18 cellular contexts compared by ENCODE assay signal in the genomic region with DNA sequence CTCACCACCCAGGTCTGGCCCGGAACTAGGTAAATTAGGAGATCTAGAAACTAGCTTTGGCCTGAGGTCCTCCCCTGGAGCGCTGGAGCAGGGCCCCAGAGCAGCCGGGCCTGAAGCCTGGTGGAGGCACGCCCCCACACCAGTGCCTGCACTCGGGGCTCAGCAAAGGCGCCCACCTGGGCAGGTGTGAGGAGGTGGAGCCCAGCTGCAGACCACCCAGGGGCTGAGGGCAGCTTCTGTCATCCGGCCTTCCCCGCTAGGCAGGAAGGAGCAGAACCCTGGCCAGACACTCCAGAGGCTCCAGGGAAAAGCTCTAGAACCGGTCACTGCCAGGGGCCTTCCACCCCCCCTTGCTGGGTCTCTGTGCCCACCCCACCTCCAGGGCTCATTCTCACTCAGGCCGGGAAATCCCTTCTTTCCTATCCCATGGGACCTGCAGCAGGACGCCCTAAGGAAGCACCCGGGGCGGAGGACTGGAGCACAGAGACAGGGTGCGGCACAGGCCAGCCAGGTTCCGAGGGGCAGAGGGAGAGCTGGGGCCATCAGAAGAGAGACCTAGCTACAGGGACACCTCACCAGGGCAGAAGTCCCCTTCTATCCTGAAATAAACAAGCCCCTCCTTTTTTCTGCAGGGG.
DNase-seq lines count a peak whose midpoint lies in the region; ATAC-seq, FAIRE-seq and TF ChIP-seq lines count a peak whose summit lies in the region.
"Had no signal": no experiment of that assay in that cellular context is flagged by ENCODE, and none has a peak within 500 bp of the region (broad histone marks: within the 10 kb centered on the region; RNA-seq: fewer than 3 reads in every experiment).

No MANE protein-coding gene starts in this region.

- H3K4me1 Mint-ChIP-seq in activated T-cell treated with anti-CD3 and anti-CD28 coated beads, Interleukin-2, amount 50 U/mL, for 4 hours (ENCODE audit: low read depth), result no peaks in the 10 kb centered on the region

- H4K8ac ChIP-seq in H1 (ENCODE audit: extremely low read depth, insufficient read depth, low read length) (no peak overlapping the region), neuronal stem cell (ENCODE audit: low read depth, low read length) (no peak overlapping the region)

- H2BK12ac ChIP-seq in H1 (ENCODE audit: low read depth, low read length) (peak overlapping the region; percentile 90; the same call in 1 of the 2 replicates), neuronal stem cell (ENCODE audit: low read length) (peak overlapping the region; percentile 30)

- H3K36me3 ChIP-seq in BLaER1 treated with 17β-estradiol and CSF1 and Interleukin-3, amounts not matched to agents 10 nM and 100 nM, result no peaks in the 10 kb centered on the region
- H3K36me3 ChIP-seq in HUES6 (ENCODE audit: control insufficient read depth, insufficient read depth, low read length) (0 out of 2 replicates have a peak, but pooled peaks cover 3% of the 10 kb centered on the region), H1 (ENCODE audit: control insufficient read depth in 2 of 4, insufficient read depth in 4 of 4, low read length in 3 of 4) (peaks cover 0 to 8% (median 0%) of the 10 kb centered on the region in 4 experiments; a peak in 1 of 8 replicates), neuronal stem cell (replicated peaks in 1 of 2; ENCODE audit: control insufficient read depth in 2 of 2, insufficient read depth in 2 of 2, low read length in 2 of 2) (no peaks in the 10 kb centered on the region)

- no peak for FAIRE-seq in H1 (lab: Jason Lieb, UNC)
- FAIRE-seq: A549 had no signal

- H3K23ac ChIP-seq in H1 (ENCODE audit: insufficient read length) (no peak overlapping the region), neuronal stem cell (ENCODE audit: low read depth, low read length, poor library complexity) (no peak overlapping the region)

- no peaks in the 10 kb centered on the region for H3K36me3 Mint-ChIP-seq in activated T-cell treated with anti-CD3 and anti-CD28 coated beads, Interleukin-2, amount 50 U/mL, for 4 hours (ENCODE audit: insufficient read depth)

- TF ChIP-seq CTCF in H1 (IDR thresholded peaks at IDR 0.05; ENCODE audit: control extremely low read depth in 1 of 3, insufficient read depth in 1 of 3, low read depth in 1 of 3, low read length in 3 of 3), result no peak

- H3K4me2 ChIP-seq in BLaER1 treated with 17β-estradiol and CSF1 and Interleukin-3, amounts not matched to agents 10 nM and 100 nM, result peak overlapping the region; percentile 27 to 99 (median 85)
- H3K4me2 ChIP-seq in H1 (ENCODE audit: insufficient read depth in 1 of 2, low read depth in 2 of 2, low read length in 2 of 2) (0 out of 4 replicates have a peak overlapping the region, but pooled peaks have one; percentile 3 to 24), neuronal stem cell (ENCODE audit: insufficient read depth, low read length, poor library complexity, severe bottlenecking) (no peak overlapping the region)
- H3K4me2 ChIP-seq: A549, PC-9 had no signal

- H3K9ac ChIP-seq in BLaER1 treated with 17β-estradiol and CSF1 and Interleukin-3, amounts not matched to agents 10 nM and 100 nM, result peak overlapping the region in 6 of 11 experiments; percentile 4 to 62 (median 52); a peak in 13 of 22 replicates
- no peak overlapping the region for H3K9ac ChIP-seq in HUES6 (ENCODE audit: low read length)
- H3K9ac ChIP-seq in H1 (replicated peaks in 1 of 4; ENCODE audit: extremely low read depth in 1 of 4, low read depth in 3 of 4, low read length in 3 of 4), result no peak overlapping the region
- H3K9ac ChIP-seq in neuronal stem cell (ENCODE audit: low read depth, low read length, poor library complexity), result no peak overlapping the region

- H3K4me3 ChIP-seq in BLaER1 treated with 17β-estradiol and CSF1 and Interleukin-3, amounts not matched to agents 10 nM and 100 nM, result peak overlapping the region in 4 of 10 experiments; percentile 7 to 43 (median 34); a peak in 5 of 20 replicates
- H3K4me3 ChIP-seq in HUES6 (ENCODE audit: low read depth, low read length) (0 out of 2 replicates have a peak overlapping the region, but pooled peaks have one; percentile 5), H1 (ENCODE audit: extremely low read depth in 1 of 4, insufficient read depth in 2 of 4, low read depth in 3 of 4, low read length in 4 of 4) (no peak overlapping the region), neuronal stem cell (ENCODE audit: low read length in 2 of 2) (no peak overlapping the region)
- H3K4me3 ChIP-seq: A549, PC-9 had no signal

- H4K5ac ChIP-seq in H1 (ENCODE audit: insufficient read length, low read depth, low read length), result no peak overlapping the region

- peak overlapping the region; percentile 91; the same call in 1 of the 2 replicates for H2BK5ac ChIP-seq in H1 (ENCODE audit: low read depth, low read length)
- H2BK5ac ChIP-seq in neuronal stem cell (ENCODE audit: low read length), result peak overlapping the region; percentile 40

- H3K4ac ChIP-seq in H1 (replicated peaks; ENCODE audit: insufficient read length, low read depth, low read length), result peak overlapping the region; percentile 53
- H3K4ac ChIP-seq in neuronal stem cell (ENCODE audit: low read length), result no peak overlapping the region

- no peak overlapping the region for H3K56ac ChIP-seq in H1 (replicated peaks; ENCODE audit: insufficient read length, low read depth, low read length)

- H4K91ac ChIP-seq in H1 (replicated peaks; ENCODE audit: insufficient read length, low read length) (peak overlapping the region; percentile 83), neuronal stem cell (ENCODE audit: low read depth, low read length, poor library complexity) (no peak overlapping the region)

- H2BK15ac ChIP-seq in H1 (ENCODE audit: low read length) (peak overlapping the region; percentile 72; the same call in 1 of the 2 replicates), neuronal stem cell (ENCODE audit: low read length) (peak overlapping the region; percentile 95)

- H3K4me1 ChIP-seq in BLaER1 treated with 17β-estradiol and CSF1 and Interleukin-3, amounts not matched to agents 10 nM and 100 nM, result peaks cover 36 to 95% (median 82%) of the 10 kb centered on the region in 10 experiments
- H3K4me1 ChIP-seq in HUES6 (ENCODE audit: control insufficient read depth, insufficient read depth, low read length), result peaks cover 71% of the 10 kb centered on the region
- H3K4me1 ChIP-seq in H1 (replicated peaks in 1 of 4; ENCODE audit: control insufficient read depth in 3 of 4, insufficient read depth in 4 of 4, low read length in 3 of 4), result peaks cover 15 to 74% (median 53%) of the 10 kb centered on the region in 4 experiments
- peaks cover 4 to 12% of the 10 kb centered on the region in 2 donors for H3K4me1 ChIP-seq in neuronal stem cell (ENCODE audit: control insufficient read depth in 2 of 2, insufficient read depth in 1 of 2, low read depth in 1 of 2, low read length in 2 of 2)

- DNase-seq in H1 (ENCODE audit: low read depth in 1 of 2, low spot score in 2 of 2) (no peak), neuronal stem cell (ENCODE audit: low spot score) (no peak), NCI-H345 treated with DMSO at 0.1 percent for 48 hours (lab: John Stamatoyannopoulos, UW; ENCODE audit: unreplicated experiment) (no peak)
- DNase-seq in activated T-cell treated with anti-CD3 and anti-CD28 coated beads, Interleukin-2, amount 50 U/mL, for 4 hours, result no peak
- DNase-seq: C1 segment of cervical spinal cord, DMS79, KG1, NCI-H1417, NCI-H187, NCI-H2107, NCI-H510A treated with DMSO at 0.1 percent for 48 hours, NCI-H774 had no signal

- 0 out of 22 replicates have a peak, but pooled peaks cover 0 to under 1% (median 0%) of the 10 kb centered on the region in 11 experiments for H3K9me3 ChIP-seq in BLaER1 treated with 17β-estradiol and CSF1 and Interleukin-3, amounts not matched to agents 10 nM and 100 nM (replicated peaks in 1 of 11)
- H3K9me3 ChIP-seq in HUES6 (ENCODE audit: control insufficient read depth, insufficient read depth, low read depth, low read length), result no peaks in the 10 kb centered on the region
- H3K9me3 ChIP-seq in H1 (ENCODE audit: insufficient read depth in 2 of 2, low read depth in 1 of 2, low read length in 1 of 2), result no peaks in the 10 kb centered on the region
- H3K9me3 ChIP-seq in neuronal stem cell (replicated peaks in 1 of 2; ENCODE audit: control insufficient read depth in 2 of 2, insufficient read depth in 1 of 2, low read depth in 1 of 2, low read length in 2 of 2), result peaks cover 2 to 8% of the 10 kb centered on the region in 2 donors
- H3K9me3 ChIP-seq: A549 had no signal

- no peak overlapping the region for H2AFZ ChIP-seq in H1 (ENCODE audit: low read length)
- no peak overlapping the region for H2AFZ ChIP-seq in neuronal stem cell (ENCODE audit: low read length)
- H2AFZ ChIP-seq: PC-9 had no signal

- H3K14ac ChIP-seq in H1 (ENCODE audit: insufficient read length) (no peak overlapping the region), neuronal stem cell (ENCODE audit: low read length) (no peak overlapping the region)

- H3K4me3 Mint-ChIP-seq in activated T-cell treated with anti-CD3 and anti-CD28 coated beads, Interleukin-2, amount 50 U/mL, for 4 hours, result no peak overlapping the region

- CTCF ChIA-PET in H1 (lab: Charles Lee; ENCODE audit: partially characterized antibody), result interaction anchor here (0.5 to 8.1 kb wide), 14 partner anchors 8 to 408 kb away, joined by 3 to 45 read pairs (median 4); no protein-coding TSS in a partner anchor

- POLR2A ChIA-PET in H1 (lab: Charles Lee; ENCODE audit: partially characterized antibody), result interaction anchor here (0.6 to 3.1 kb wide), 5 partner anchors 9 to 117 kb away, joined by 3 to 27 read pairs (median 3); no protein-coding TSS in a partner anchor

- H2BK20ac ChIP-seq in H1 (ENCODE audit: low read length), result peak overlapping the region; percentile 82; the same call in 1 of the 2 replicates

- H3K79me1 ChIP-seq in H1 (ENCODE audit: low read depth, low read length) (peaks cover 23% of the 10 kb centered on the region), neuronal stem cell (ENCODE audit: low read depth, low read length) (no peaks in the 10 kb centered on the region)

- peaks cover 28 to 63% (median 38%) of the 10 kb centered on the region in 11 experiments for H3K27me3 ChIP-seq in BLaER1 treated with 17β-estradiol and CSF1 and Interleukin-3, amounts not matched to agents 10 nM and 100 nM
- H3K27me3 ChIP-seq in HUES6 (ENCODE audit: control insufficient read depth, insufficient read depth, low read length) (peaks cover 52% of the 10 kb centered on the region), H1 (replicated peaks in 1 of 4; ENCODE audit: control insufficient read depth in 3 of 4, extremely low read depth in 1 of 4, insufficient read depth in 3 of 4, low read length in 3 of 4) (peaks cover 6 to 27% (median 25%) of the 10 kb centered on the region in 4 experiments), neuronal stem cell (ENCODE audit: control insufficient read depth in 3 of 3, insufficient read depth in 3 of 3, low read depth in 1 of 3, low read length in 3 of 3) (peaks cover 8 to 92% (median 32%) of the 10 kb centered on the region in 3 experiments)

- H3K27me3 Mint-ChIP-seq in activated T-cell treated with anti-CD3 and anti-CD28 coated beads, Interleukin-2, amount 50 U/mL, for 4 hours (ENCODE audit: low read depth), result peaks cover 13% of the 10 kb centered on the region

- TF ChIP-seq EP300 in H1 (IDR thresholded peaks at IDR 0.05; ENCODE audit: borderline replicate concordance in 1 of 2, low read depth in 2 of 2, low read length in 2 of 2), result no peak

- peak overlapping the region in 6 of 11 experiments; percentile 0 to 61 (median 31); a peak in 8 of 22 replicates for H3K27ac ChIP-seq in BLaER1 treated with 17β-estradiol and CSF1 and Interleukin-3, amounts not matched to agents 10 nM and 100 nM
- H3K27ac ChIP-seq in HUES6 (ENCODE audit: low read depth, low read length), result no peak overlapping the region
- no peak overlapping the region for H3K27ac ChIP-seq in H1 (ENCODE audit: low read depth, low read length)
- H3K27ac ChIP-seq in neuronal stem cell (replicated peaks; ENCODE audit: low read length), result no peak overlapping the region
- H3K27ac ChIP-seq: PC-9, RWPE1 had no signal

- ATAC-seq in activated T-cell treated with anti-CD3 and anti-CD28 coated beads, Interleukin-2, amount 50 U/mL, for 4 hours, result no peak
- ATAC-seq in HG03442 (IDR thresholded peaks at IDR 0.05; ENCODE audit: unreplicated experiment), result no peak

- no peak for TF ChIP-seq POLR2A in H1 (IDR thresholded peaks at IDR 0.05; ENCODE audit: control extremely low read depth in 1 of 2, low read depth in 2 of 2, low read length in 2 of 2)

- H3K9me3 Mint-ChIP-seq in activated T-cell treated with anti-CD3 and anti-CD28 coated beads, Interleukin-2, amount 50 U/mL, for 4 hours, result no peaks in the 10 kb centered on the region

- H3K79me2 ChIP-seq in H1 (ENCODE audit: control insufficient read depth in 1 of 2, insufficient read depth in 2 of 2, low read length in 2 of 2), result peaks cover 2 to 29% of the 10 kb centered on the region in 2 experiments; a peak in 2 of 4 replicates

- H2AK5ac ChIP-seq in H1 (ENCODE audit: low read depth, low read length) (no peak overlapping the region), neuronal stem cell (ENCODE audit: low read depth, low read length) (peak overlapping the region; percentile 61)

- no peak for TF ChIP-seq RAD21 in H1 (IDR thresholded peaks at IDR 0.05 in 1 of 2, conservative IDR thresholded peaks at IDR 0.05 in 1 of 2; ENCODE audit: low read depth in 2 of 2, low read length in 2 of 2)

- H2BK120ac ChIP-seq in H1 (replicated peaks; ENCODE audit: low read depth, low read length) (no peak overlapping the region), neuronal stem cell (ENCODE audit: low read depth, low read length) (peak overlapping the region; percentile 57)

- H3K23me2 ChIP-seq in H1 (ENCODE audit: low read depth, low read length), result peaks cover 6% of the 10 kb centered on the region

- peaks cover 0 to 80% (median 33%) of the 10 kb centered on the region in 11 experiments; a peak in 16 of 22 replicates for H4K20me1 ChIP-seq in BLaER1 treated with 17β-estradiol and CSF1 and Interleukin-3, amounts not matched to agents 10 nM and 100 nM
- peaks cover 3 to 11% of the 10 kb centered on the region in 2 experiments for H4K20me1 ChIP-seq in H1 (replicated peaks in 1 of 2; ENCODE audit: control insufficient read depth in 1 of 2, insufficient read depth in 2 of 2, low read length in 2 of 2)

- peak overlapping the region; percentile 86; the same call in 1 of the 2 replicates for H3K18ac ChIP-seq in H1 (ENCODE audit: extremely low read depth, low read length)
- peak overlapping the region; percentile 54 for H3K18ac ChIP-seq in neuronal stem cell (ENCODE audit: low read length)

- 81% methylated on average over 15 of the region's 15 CpGs; no CpG with 5 or more reads in 1 of the 2 experiments for WGBS in H1 (ENCODE audit: extremely low coverage in 1 of 2, insufficient coverage in 1 of 2, insufficient read length in 1 of 2, insufficient replicate concordance in 2 of 2, low coverage in 1 of 2, low lambda C conversion rate in 2 of 2, missing lambda C conversion rate in 1 of 2), 2 experiments
- no CpG with 5 or more reads among the region's 15 CpGs for WGBS in neuronal stem cell (ENCODE audit: extremely low coverage in 2 of 2, insufficient read length in 2 of 2, insufficient replicate concordance in 1 of 2), 2 donors

Comparison
In these comparisons a context has a peak if more than half of its experiments do, and no peak if none do; other contexts are left out.
1. H3K27ac ChIP-seq: peak in BLaER1 treated with 17β-estradiol and CSF1 and Interleukin-3, amounts not matched to agents 10 nM and 100 nM (6 of 11); none in HUES6 (single experiment), H1 (single experiment) and neuronal stem cell (single experiment).
2. H3K9ac ChIP-seq: peak in BLaER1 treated with 17β-estradiol and CSF1 and Interleukin-3, amounts not matched to agents 10 nM and 100 nM (6 of 11); none in HUES6 (single experiment), H1 (0 of 4) and neuronal stem cell (single experiment).